In the genomic region with DNA sequence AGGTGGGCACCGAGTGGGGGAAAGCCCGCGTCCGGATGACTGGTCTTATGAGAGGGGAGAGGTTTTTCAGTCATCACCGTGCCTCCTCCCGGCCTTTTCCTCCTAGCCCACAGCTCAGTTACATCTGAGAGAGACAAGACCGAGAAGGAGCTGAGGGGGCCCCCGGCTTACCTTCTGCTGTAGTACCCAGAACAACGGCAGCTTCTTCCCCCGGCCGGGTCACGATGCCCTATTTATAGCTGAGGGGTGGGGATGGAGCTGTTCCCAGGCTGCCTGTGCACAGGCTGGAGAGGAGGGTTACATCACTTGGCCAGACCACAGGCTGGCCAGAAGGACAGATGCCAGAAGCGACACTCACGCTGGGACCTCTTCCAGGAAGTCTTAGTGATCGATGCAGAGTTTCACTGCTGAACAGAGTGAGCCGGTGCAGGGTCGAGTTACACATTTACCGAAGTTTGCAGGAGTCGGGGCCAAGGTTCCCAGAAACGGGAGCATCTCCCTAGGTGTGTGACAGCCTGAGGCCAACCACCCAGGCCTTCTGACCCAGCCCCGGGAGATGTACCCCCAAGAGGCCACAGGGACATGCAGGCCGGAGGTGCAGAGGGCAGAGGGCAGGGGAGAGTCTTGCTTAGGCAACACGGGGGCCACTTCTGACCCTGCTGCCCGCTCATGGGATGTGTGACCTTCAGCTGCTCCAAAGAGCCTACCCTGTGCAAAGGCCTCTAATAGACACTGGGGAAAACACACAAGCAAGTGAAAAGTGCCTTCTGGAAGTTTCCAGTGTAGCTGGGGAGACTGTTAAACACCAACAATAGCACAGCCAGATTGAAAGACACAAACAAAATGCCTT, we compare ENCODE assay signal across 1 cellular context.
TF ChIP-seq lines count a peak whose summit lies in the region.

A gene (minus strand): TSS at position 208 of the 850 bp plus-strand sequence. CDS start 3,299 bp downstream, outside the sequence.

TF ChIP-seq in HepG2, 621 proteins besides CTCF, POLR2A, EP300 and RAD21 (continued from another document and continues in another):
- TF ChIP-seq, protein P1, sequence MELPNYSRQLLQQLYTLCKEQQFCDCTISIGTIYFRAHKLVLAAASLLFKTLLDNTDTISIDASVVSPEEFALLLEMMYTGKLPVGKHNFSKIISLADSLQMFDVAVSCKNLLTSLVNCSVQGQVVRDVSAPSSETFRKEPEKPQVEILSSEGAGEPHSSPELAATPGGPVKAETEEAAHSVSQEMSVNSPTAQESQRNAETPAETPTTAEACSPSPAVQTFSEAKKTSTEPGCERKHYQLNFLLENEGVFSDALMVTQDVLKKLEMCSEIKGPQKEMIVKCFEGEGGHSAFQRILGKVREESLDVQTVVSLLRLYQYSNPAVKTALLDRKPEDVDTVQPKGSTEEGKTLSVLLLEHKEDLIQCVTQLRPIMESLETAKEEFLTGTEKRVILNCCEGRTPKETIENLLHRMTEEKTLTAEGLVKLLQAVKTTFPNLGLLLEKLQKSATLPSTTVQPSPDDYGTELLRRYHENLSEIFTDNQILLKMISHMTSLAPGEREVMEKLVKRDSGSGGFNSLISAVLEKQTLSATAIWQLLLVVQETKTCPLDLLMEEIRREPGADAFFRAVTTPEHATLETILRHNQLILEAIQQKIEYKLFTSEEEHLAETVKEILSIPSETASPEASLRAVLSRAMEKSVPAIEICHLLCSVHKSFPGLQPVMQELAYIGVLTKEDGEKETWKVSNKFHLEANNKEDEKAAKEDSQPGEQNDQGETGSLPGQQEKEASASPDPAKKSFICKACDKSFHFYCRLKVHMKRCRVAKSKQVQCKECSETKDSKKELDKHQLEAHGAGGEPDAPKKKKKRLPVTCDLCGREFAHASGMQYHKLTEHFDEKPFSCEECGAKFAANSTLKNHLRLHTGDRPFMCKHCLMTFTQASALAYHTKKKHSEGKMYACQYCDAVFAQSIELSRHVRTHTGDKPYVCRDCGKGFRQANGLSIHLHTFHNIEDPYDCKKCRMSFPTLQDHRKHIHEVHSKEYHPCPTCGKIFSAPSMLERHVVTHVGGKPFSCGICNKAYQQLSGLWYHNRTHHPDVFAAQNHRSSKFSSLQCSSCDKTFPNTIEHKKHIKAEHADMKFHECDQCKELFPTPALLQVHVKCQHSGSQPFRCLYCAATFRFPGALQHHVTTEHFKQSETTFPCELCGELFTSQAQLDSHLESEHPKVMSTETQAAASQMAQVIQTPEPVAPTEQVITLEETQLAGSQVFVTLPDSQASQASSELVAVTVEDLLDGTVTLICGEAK (IDR thresholded peaks at IDR 0.05) = no peak
- TF ChIP-seq, protein P1 (CRISPR knock-in tag; IDR thresholded peaks at IDR 0.05) = peak; percentile 92
- TF ChIP-seq PCBP1 (IDR thresholded peaks at IDR 0.05; ENCODE audit: borderline replicate concordance, low read depth, low read length) (0 out of 2 replicates have a peak, but pooled peaks have one; percentile 69), ZSCAN21 (CRISPR knock-in tag; IDR thresholded peaks at IDR 0.05; ENCODE audit: borderline replicate concordance) (peak; percentile 99), ZNF879 (CRISPR knock-in tag; IDR thresholded peaks at IDR 0.05) (peak; percentile 89; the same call in 1 of the 2 replicates), ATF7 (IDR thresholded peaks at IDR 0.05) (peak; percentile 42; the same call in 1 of the 2 replicates), ATF7 (CRISPR knock-in tag; IDR thresholded peaks at IDR 0.05) (peak; percentile 88), ZBTB20 (CRISPR knock-in tag; IDR thresholded peaks at IDR 0.05; ENCODE audit: borderline replicate concordance, low read depth) (peak; percentile 86; the same call in 1 of the 2 replicates), ZFAT (CRISPR knock-in tag; conservative IDR thresholded peaks at IDR 0.05) (no peak), CREB1 (IDR thresholded peaks at IDR 0.05) (no peak), CREB1 (CRISPR knock-in tag; IDR thresholded peaks at IDR 0.05) (peak; percentile 78), SALL2 (CRISPR knock-in tag; IDR thresholded peaks at IDR 0.05) (no peak; the same call in 1 of the 2 replicates), KLF6 (CRISPR knock-in tag; IDR thresholded peaks at IDR 0.05) (peak; percentile 87), RXRA (CRISPR knock-in tag; IDR thresholded peaks at IDR 0.05) (peak; percentile 99), ZSCAN29 (CRISPR knock-in tag; conservative IDR thresholded peaks at IDR 0.05) (0 out of 2 replicates have a peak, but pooled peaks have one; percentile 84), RXRB (CRISPR knock-in tag; IDR thresholded peaks at IDR 0.05; ENCODE audit: borderline replicate concordance) (peak; percentile 98), KDM4B (CRISPR knock-in tag; IDR thresholded peaks at IDR 0.05) (peak; percentile 92; the same call in 1 of the 2 replicates), REXO4 (CRISPR knock-in tag; IDR thresholded peaks at IDR 0.05; ENCODE audit: borderline replicate concordance) (no peak), CC2D1A (CRISPR knock-in tag; IDR thresholded peaks at IDR 0.05) (no peak), NR3C1 (CRISPR knock-in tag; IDR thresholded peaks at IDR 0.05) (no peak)
- TF ChIP-seq, protein P2, sequence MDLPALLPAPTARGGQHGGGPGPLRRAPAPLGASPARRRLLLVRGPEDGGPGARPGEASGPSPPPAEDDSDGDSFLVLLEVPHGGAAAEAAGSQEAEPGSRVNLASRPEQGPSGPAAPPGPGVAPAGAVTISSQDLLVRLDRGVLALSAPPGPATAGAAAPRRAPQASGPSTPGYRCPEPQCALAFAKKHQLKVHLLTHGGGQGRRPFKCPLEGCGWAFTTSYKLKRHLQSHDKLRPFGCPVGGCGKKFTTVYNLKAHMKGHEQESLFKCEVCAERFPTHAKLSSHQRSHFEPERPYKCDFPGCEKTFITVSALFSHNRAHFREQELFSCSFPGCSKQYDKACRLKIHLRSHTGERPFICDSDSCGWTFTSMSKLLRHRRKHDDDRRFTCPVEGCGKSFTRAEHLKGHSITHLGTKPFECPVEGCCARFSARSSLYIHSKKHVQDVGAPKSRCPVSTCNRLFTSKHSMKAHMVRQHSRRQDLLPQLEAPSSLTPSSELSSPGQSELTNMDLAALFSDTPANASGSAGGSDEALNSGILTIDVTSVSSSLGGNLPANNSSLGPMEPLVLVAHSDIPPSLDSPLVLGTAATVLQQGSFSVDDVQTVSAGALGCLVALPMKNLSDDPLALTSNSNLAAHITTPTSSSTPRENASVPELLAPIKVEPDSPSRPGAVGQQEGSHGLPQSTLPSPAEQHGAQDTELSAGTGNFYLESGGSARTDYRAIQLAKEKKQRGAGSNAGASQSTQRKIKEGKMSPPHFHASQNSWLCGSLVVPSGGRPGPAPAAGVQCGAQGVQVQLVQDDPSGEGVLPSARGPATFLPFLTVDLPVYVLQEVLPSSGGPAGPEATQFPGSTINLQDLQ (CRISPR knock-in tag; IDR thresholded peaks at IDR 0.05) = no peak; the same call in 1 of the 2 replicates
- TF ChIP-seq, protein P3, sequence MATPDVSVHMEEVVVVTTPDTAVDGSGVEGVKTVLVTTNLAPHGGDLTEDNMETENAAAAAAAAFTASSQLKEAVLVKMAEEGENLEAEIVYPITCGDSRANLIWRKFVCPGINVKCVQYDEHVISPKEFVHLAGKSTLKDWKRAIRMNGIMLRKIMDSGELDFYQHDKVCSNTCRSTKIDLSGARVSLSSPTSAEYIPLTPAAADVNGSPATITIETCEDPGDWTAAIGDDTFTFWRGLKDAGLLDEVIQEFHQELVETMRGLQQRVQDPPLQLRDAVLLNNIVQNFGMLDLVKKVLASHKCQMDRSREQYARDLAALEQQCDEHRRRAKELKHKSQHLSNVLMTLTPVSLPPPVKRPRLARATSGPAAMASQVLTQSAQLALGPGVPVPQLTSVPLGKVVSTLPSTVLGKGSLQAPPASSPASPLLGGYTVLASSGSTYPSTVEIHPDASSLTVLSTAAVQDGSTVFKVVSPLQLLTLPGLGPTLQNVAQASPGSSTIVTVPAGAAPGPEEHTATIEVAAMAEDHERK (CRISPR knock-in tag; IDR thresholded peaks at IDR 0.05; ENCODE audit: low read depth) = no peak
- TF ChIP-seq, protein P4, sequence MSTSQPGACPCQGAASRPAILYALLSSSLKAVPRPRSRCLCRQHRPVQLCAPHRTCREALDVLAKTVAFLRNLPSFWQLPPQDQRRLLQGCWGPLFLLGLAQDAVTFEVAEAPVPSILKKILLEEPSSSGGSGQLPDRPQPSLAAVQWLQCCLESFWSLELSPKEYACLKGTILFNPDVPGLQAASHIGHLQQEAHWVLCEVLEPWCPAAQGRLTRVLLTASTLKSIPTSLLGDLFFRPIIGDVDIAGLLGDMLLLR (CRISPR knock-in tag; IDR thresholded peaks at IDR 0.05) = peak; percentile 79; the same call in 1 of the 2 replicates
- TF ChIP-seq, protein P5, sequence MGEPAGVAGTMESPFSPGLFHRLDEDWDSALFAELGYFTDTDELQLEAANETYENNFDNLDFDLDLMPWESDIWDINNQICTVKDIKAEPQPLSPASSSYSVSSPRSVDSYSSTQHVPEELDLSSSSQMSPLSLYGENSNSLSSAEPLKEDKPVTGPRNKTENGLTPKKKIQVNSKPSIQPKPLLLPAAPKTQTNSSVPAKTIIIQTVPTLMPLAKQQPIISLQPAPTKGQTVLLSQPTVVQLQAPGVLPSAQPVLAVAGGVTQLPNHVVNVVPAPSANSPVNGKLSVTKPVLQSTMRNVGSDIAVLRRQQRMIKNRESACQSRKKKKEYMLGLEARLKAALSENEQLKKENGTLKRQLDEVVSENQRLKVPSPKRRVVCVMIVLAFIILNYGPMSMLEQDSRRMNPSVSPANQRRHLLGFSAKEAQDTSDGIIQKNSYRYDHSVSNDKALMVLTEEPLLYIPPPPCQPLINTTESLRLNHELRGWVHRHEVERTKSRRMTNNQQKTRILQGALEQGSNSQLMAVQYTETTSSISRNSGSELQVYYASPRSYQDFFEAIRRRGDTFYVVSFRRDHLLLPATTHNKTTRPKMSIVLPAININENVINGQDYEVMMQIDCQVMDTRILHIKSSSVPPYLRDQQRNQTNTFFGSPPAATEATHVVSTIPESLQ (CRISPR knock-in tag; conservative IDR thresholded peaks at IDR 0.05) = no peak
- TF ChIP-seq, protein P6, sequence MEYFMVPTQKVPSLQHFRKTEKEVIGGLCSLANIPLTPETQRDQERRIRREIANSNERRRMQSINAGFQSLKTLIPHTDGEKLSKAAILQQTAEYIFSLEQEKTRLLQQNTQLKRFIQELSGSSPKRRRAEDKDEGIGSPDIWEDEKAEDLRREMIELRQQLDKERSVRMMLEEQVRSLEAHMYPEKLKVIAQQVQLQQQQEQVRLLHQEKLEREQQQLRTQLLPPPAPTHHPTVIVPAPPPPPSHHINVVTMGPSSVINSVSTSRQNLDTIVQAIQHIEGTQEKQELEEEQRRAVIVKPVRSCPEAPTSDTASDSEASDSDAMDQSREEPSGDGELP (IDR thresholded peaks at IDR 0.05; ENCODE audit: borderline replicate concordance, low read depth) = peak; percentile 80
- TF ChIP-seq, protein P7, sequence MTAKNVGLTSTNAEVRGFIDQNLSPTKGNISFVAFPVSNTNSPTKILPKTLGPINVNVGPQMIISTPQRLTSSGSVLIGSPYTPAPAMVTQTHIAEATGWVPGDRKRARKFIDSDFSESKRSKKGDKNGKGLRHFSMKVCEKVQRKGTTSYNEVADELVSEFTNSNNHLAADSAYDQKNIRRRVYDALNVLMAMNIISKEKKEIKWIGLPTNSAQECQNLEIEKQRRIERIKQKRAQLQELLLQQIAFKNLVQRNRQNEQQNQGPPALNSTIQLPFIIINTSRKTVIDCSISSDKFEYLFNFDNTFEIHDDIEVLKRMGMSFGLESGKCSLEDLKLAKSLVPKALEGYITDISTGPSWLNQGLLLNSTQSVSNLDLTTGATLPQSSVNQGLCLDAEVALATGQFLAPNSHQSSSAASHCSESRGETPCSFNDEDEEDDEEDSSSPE (CRISPR knock-in tag; IDR thresholded peaks at IDR 0.05) = peak; percentile 64; the same call in 1 of the 2 replicates
- TF ChIP-seq, protein P8, sequence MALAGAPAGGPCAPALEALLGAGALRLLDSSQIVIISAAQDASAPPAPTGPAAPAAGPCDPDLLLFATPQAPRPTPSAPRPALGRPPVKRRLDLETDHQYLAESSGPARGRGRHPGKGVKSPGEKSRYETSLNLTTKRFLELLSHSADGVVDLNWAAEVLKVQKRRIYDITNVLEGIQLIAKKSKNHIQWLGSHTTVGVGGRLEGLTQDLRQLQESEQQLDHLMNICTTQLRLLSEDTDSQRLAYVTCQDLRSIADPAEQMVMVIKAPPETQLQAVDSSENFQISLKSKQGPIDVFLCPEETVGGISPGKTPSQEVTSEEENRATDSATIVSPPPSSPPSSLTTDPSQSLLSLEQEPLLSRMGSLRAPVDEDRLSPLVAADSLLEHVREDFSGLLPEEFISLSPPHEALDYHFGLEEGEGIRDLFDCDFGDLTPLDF (CRISPR knock-in tag; IDR thresholded peaks at IDR 0.05) = peak; percentile 69; the same call in 1 of the 2 replicates
